1 cellular context compared by ENCODE assay signal in the genomic region with DNA sequence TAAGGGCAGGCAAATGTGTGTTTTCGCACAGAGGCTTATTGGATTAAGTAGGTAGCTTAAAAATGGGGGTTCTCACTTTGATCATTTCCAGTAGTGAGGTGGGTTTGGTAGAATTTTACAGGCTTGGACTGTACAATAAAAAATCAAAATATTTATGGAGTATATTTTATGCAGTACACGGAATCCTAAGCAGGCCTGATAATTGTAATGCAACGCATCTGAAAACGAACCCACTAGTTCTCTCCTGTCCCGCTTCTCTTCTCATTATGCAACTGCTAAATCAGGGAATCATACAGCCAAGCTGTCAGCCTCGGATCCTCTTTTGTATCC.
TF ChIP-seq lines count a peak whose summit lies in the region.

No MANE protein-coding gene starts in this region.

TF ChIP-seq in IMR-90, 13 proteins besides CTCF, POLR2A, EP300 and RAD21:
- TF ChIP-seq, protein P1, sequence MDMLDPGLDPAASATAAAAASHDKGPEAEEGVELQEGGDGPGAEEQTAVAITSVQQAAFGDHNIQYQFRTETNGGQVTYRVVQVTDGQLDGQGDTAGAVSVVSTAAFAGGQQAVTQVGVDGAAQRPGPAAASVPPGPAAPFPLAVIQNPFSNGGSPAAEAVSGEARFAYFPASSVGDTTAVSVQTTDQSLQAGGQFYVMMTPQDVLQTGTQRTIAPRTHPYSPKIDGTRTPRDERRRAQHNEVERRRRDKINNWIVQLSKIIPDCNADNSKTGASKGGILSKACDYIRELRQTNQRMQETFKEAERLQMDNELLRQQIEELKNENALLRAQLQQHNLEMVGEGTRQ (IDR thresholded peaks at IDR 0.05; ENCODE audit: low read depth, low read length) = no peak; the same call in 1 of the 2 replicates
- TF ChIP-seq CHD1 (IDR thresholded peaks at IDR 0.05; ENCODE audit: low read depth, low read length) = no peak; the same call in 1 of the 2 replicates
- no peak for TF ChIP-seq MXI1 (IDR thresholded peaks at IDR 0.05; ENCODE audit: borderline replicate concordance, low read depth, low read length)
- TF ChIP-seq ELK1 (IDR thresholded peaks at IDR 0.05; ENCODE audit: borderline replicate concordance, low read depth, low read length) = no peak
- TF ChIP-seq RCOR1 (IDR thresholded peaks at IDR 0.05; ENCODE audit: insufficient replicate concordance, low read length) = no peak
- no peak for TF ChIP-seq MAFK (IDR thresholded peaks at IDR 0.05; ENCODE audit: low read depth, low read length)
